In the genomic region with DNA sequence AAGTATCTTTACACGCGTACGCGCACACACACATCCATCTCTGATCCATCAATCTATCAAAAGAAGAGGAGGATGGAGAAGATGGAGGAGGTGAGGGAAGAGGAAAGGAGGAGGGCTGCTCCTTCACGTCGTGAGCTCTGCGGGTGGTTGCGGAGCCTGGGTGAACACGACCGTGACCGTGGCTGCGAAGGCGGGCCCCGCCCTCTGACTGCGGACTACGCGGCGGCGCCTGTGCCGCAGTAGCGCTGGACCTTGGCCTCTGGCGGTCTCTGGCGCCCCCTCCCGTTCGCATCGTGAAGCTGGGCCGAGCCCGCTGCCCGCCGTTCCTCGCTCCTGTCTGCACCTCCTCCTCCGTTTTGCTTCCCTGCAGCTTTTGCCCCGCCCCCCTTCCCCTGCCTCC, we compare ENCODE assay signal across 8 cellular contexts. TPM values are rescaled to one million over a fixed set of nuclear protein-coding genes. Genes with fewer than 3 reads are reported as not detected.
DNase-seq lines count a peak whose midpoint lies in the region; ATAC-seq lines count a peak whose summit lies in the region.

No MANE protein-coding gene starts in this region.

- DNase-seq in COLO829 (ENCODE audit: low spot score) = peak; percentile 63
- DNase-seq in Jurkat, Clone E6-1 (ENCODE audit: low read depth, low spot score) = peak; percentile 29
- peak; percentile 69 for DNase-seq in RKO (ENCODE audit: low spot score)
- peak; percentile 65 for DNase-seq in fibroblast of peridontal ligament (ENCODE audit: extremely low read depth)
- peak; percentile 83 for DNase-seq in natural killer cell treated with Interleukin-12 subunit alpha and Interleukin-12 subunit beta and Interleukin-15 and Interleukin-18, amount 100 ng/mL, for 72 hours (ENCODE audit: low spot score)
- DNase-seq in stimulated activated naive CD4-positive, alpha-beta T cell treated with Interleukin-2 at 50 U/mL for 16 hours (lab: John Stamatoyannopoulos, UW) = peak; percentile 67

- H3K4me1 Mint-ChIP-seq in activated T-helper 17 cell treated with anti-CD3 and anti-CD28 coated beads, Interleukin-2, amount 50 U/mL, for 72 hours = no peaks in the 10 kb centered on the region
- H3K4me1 Mint-ChIP-seq in natural killer cell treated with Interleukin-12 subunit alpha and Interleukin-12 subunit beta and Interleukin-15 and Interleukin-18, amount 100 ng/mL, for 72 hours (ENCODE audit: low read depth in 2 of 2) = no peaks in the 10 kb centered on the region

- peak overlapping the region; percentile 78 for H3K4me3 Mint-ChIP-seq in activated T-helper 17 cell treated with anti-CD3 and anti-CD28 coated beads, Interleukin-2, amount 50 U/mL, for 72 hours
- peak overlapping the region; percentile 70 for H3K4me3 Mint-ChIP-seq in natural killer cell treated with Interleukin-12 subunit alpha and Interleukin-12 subunit beta and Interleukin-15 and Interleukin-18, amount 100 ng/mL, for 72 hours

- H3K27me3 Mint-ChIP-seq in activated T-helper 17 cell treated with anti-CD3 and anti-CD28 coated beads, Interleukin-2, amount 50 U/mL, for 72 hours = no peaks in the 10 kb centered on the region
- H3K27me3 Mint-ChIP-seq in natural killer cell treated with Interleukin-12 subunit alpha and Interleukin-12 subunit beta and Interleukin-15 and Interleukin-18, amount 100 ng/mL, for 72 hours = peaks cover 0 to 3% of the 10 kb centered on the region in 2 donors

- H3K9me3 Mint-ChIP-seq in activated T-helper 17 cell treated with anti-CD3 and anti-CD28 coated beads, Interleukin-2, amount 50 U/mL, for 72 hours = no peaks in the 10 kb centered on the region
- no peaks in the 10 kb centered on the region for H3K9me3 Mint-ChIP-seq in natural killer cell treated with Interleukin-12 subunit alpha and Interleukin-12 subunit beta and Interleukin-15 and Interleukin-18, amount 100 ng/mL, for 72 hours

- no peaks in the 10 kb centered on the region for H3K36me3 Mint-ChIP-seq in activated T-helper 17 cell treated with anti-CD3 and anti-CD28 coated beads, Interleukin-2, amount 50 U/mL, for 72 hours (ENCODE audit: low read depth)
- H3K36me3 Mint-ChIP-seq in natural killer cell treated with Interleukin-12 subunit alpha and Interleukin-12 subunit beta and Interleukin-15 and Interleukin-18, amount 100 ng/mL, for 72 hours = no peaks in the 10 kb centered on the region

- no peak overlapping the region for H3K27ac Mint-ChIP-seq in activated T-helper 17 cell treated with anti-CD3 and anti-CD28 coated beads, Interleukin-2, amount 50 U/mL, for 72 hours
- H3K27ac Mint-ChIP-seq in natural killer cell treated with Interleukin-12 subunit alpha and Interleukin-12 subunit beta and Interleukin-15 and Interleukin-18, amount 100 ng/mL, for 72 hours = no peak overlapping the region

- H3K4me3 ChIP-seq in Jurkat, Clone E6-1 (ENCODE audit: low read length) = peak overlapping the region; percentile 42

- ATAC-seq in GM21381 (IDR thresholded peaks at IDR 0.05; ENCODE audit: unreplicated experiment) = peak; percentile 88
- peak; percentile 99 for ATAC-seq in activated T-helper 17 cell treated with anti-CD3 and anti-CD28 coated beads, Interleukin-2, amount 50 U/mL, for 72 hours (replicated peaks)
- ATAC-seq in natural killer cell treated with Interleukin-12 subunit alpha and Interleukin-12 subunit beta and Interleukin-15 and Interleukin-18, amount 100 ng/mL, for 72 hours = peak; percentile 97 to 99

RNA-seq across cellular contexts. Expression of a gene that starts 37.7 kb away (rescaled TPM):
- 45.2 TPM for polyA plus RNA-seq in Jurkat, Clone E6-1 (2012; ENCODE audit: insufficient read depth, insufficient read length)
- 10 to 100 TPM; 74.8 to 75.5 TPM for total RNA-seq in activated T-helper 17 cell treated with anti-CD3 and anti-CD28 coated beads, Interleukin-2, amount 50 U/mL, for 72 hours
- total RNA-seq in natural killer cell treated with Interleukin-12 subunit alpha and Interleukin-12 subunit beta and Interleukin-15 and Interleukin-18, amount 100 ng/mL, for 72 hours = 10 to 100 TPM; 84.7 to 87.1 TPM

RNA-seq across cellular contexts. Expression of a gene that starts 40.3 kb away (rescaled TPM):
- polyA plus RNA-seq in Jurkat, Clone E6-1 (2012; ENCODE audit: insufficient read depth, insufficient read length) = 5.2 TPM
- total RNA-seq in activated T-helper 17 cell treated with anti-CD3 and anti-CD28 coated beads, Interleukin-2, amount 50 U/mL, for 72 hours = 10 to 100 TPM; 10.5 to 12.2 TPM
- 10 to 100 TPM; 12.5 to 16.6 TPM for total RNA-seq in natural killer cell treated with Interleukin-12 subunit alpha and Interleukin-12 subunit beta and Interleukin-15 and Interleukin-18, amount 100 ng/mL, for 72 hours

RNA-seq across cellular contexts. Expression of a gene that starts 58.9 kb away (rescaled TPM):
- 9.7 TPM for polyA plus RNA-seq in Jurkat, Clone E6-1 (2012; ENCODE audit: insufficient read depth, insufficient read length)
- total RNA-seq in activated T-helper 17 cell treated with anti-CD3 and anti-CD28 coated beads, Interleukin-2, amount 50 U/mL, for 72 hours = 100 to 1,000 TPM in 1 of 2 donors, 10 to 100 TPM in 1; 56.1 to 302 TPM
- 10 to 100 TPM in 1 of 2 donors, 1 to 10 TPM in 1; 9.1 to 12.5 TPM for total RNA-seq in natural killer cell treated with Interleukin-12 subunit alpha and Interleukin-12 subunit beta and Interleukin-15 and Interleukin-18, amount 100 ng/mL, for 72 hours

Comparison
In these comparisons a context has a peak if more than half of its experiments do, and no peak if none do; other contexts are left out.
1. Peak in every context shown above with its lines: DNase-seq, ATAC-seq and H3K4me3 ChIP-seq.
2. DNase-seq: peak in every context shown above with its lines; median percentile 83 in natural killer cell treated with Interleukin-12 subunit alpha and Interleukin-12 subunit beta and Interleukin-15 and Interleukin-18, amount 100 ng/mL, for 72 hours; 69 in RKO; 67 in stimulated activated naive CD4-positive, alpha-beta T cell treated with Interleukin-2 at 50 U/mL for 16 hours; 65 in fibroblast of peridontal ligament; 63 in COLO829; 29 in Jurkat, Clone E6-1.
3. RNA of a gene that starts 58.9 kb away (total RNA-seq): 56.1 to 302 TPM in activated T-helper 17 cell treated with anti-CD3 and anti-CD28 coated beads, Interleukin-2, amount 50 U/mL, for 72 hours; 9.1 to 12.5 TPM in natural killer cell treated with Interleukin-12 subunit alpha and Interleukin-12 subunit beta and Interleukin-15 and Interleukin-18, amount 100 ng/mL, for 72 hours; every median in the first group is over 4 times any median in the second.